26 cellular contexts compared by ENCODE assay signal in the genomic region with DNA sequence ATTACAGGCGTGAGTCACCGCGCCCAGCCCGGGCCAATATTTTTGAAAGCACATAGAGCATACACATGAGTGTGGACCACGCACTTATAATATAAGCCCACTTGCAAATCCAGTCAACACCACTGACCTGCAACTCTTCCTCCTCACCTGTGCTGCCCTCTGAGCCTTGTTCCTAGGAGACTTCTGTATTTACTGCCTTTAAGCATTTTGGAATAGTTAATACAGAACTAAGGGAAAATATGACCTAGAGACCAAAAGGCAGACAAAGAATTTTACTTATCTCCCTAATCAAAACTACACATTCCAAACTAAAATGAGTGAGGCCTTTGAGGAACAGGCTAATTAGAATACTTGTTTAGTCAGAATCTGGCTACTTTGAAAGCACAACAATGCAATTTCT.
"Had no signal": no experiment of that assay in that cellular context is flagged by ENCODE, and none has a peak within 500 bp of the region (broad histone marks: within the 10 kb centered on the region; RNA-seq: fewer than 3 reads in every experiment).

No MANE protein-coding gene starts in this region.

- H3K27me3 ChIP-seq: SJCRH30 had no signal

- H3K27ac ChIP-seq: SJCRH30, VCaP had no signal

- H3K4me3 Mint-ChIP-seq: activated CD8-positive, alpha-beta T cell treated with anti-CD3 and anti-CD28 coated beads for 36 hours; activated naive CD4-positive, alpha-beta T cell treated with anti-CD3 and anti-CD28 coated beads, Interleukin-2, amount 10 ng/mL, durations not matched to agents 7 days and 5 days; activated naive CD8-positive, alpha-beta T cell treated with anti-CD3 and anti-CD28 coated beads for 36 hours; activated T-cell treated with anti-CD3 and anti-CD28 coated beads, Interleukin-2, amount 50 U/mL, for 72 hours had no signal

- H3K36me3 ChIP-seq: SJCRH30 had no signal

- ATAC-seq: activated CD8-positive, alpha-beta T cell treated with anti-CD3 and anti-CD28 coated beads for 36 hours; activated T-cell treated with anti-CD3 and anti-CD28 coated beads, Interleukin-2, amount 50 U/mL, for 72 hours; Panc1; Right ventricle myocardium inferior had no signal

- H3K27ac Mint-ChIP-seq: activated CD8-positive, alpha-beta T cell treated with anti-CD3 and anti-CD28 coated beads for 36 hours; activated naive CD4-positive, alpha-beta T cell treated with anti-CD3 and anti-CD28 coated beads, Interleukin-2, amount 10 ng/mL, durations not matched to agents 7 days and 5 days; activated naive CD8-positive, alpha-beta T cell treated with anti-CD3 and anti-CD28 coated beads for 36 hours; activated T-cell treated with anti-CD3 and anti-CD28 coated beads, Interleukin-2, amount 50 U/mL, for 72 hours; activated T-helper 2 cell treated with anti-CD3 and anti-CD28 coated beads, Interferon-gamma antibody, Interleukin-2, Interleukin-4, amounts not matched to agents 10 μg/mL and 5 μg/mL and 100 μg/mL, durations not matched to agents 14 hours and 24 hours and 36 hours had no signal

- H3K9me3 ChIP-seq: SJCRH30, SK-N-SH had no signal

- H3K4me3 ChIP-seq: SJCRH30 had no signal

- H3K36me3 Mint-ChIP-seq: activated naive CD4-positive, alpha-beta T cell treated with anti-CD3 and anti-CD28 coated beads, Interleukin-2, amount 10 ng/mL, durations not matched to agents 7 days and 5 days; activated naive CD8-positive, alpha-beta T cell treated with anti-CD3 and anti-CD28 coated beads for 36 hours had no signal

- H3K9me3 Mint-ChIP-seq: activated CD8-positive, alpha-beta T cell treated with anti-CD3 and anti-CD28 coated beads for 36 hours; activated naive CD4-positive, alpha-beta T cell treated with anti-CD3 and anti-CD28 coated beads, Interleukin-2, amount 10 ng/mL, durations not matched to agents 7 days and 5 days; activated naive CD8-positive, alpha-beta T cell treated with anti-CD3 and anti-CD28 coated beads for 36 hours; activated T-cell treated with anti-CD3 and anti-CD28 coated beads, Interleukin-2, amount 50 U/mL, for 72 hours; activated T-helper 2 cell treated with anti-CD3 and anti-CD28 coated beads, Interferon-gamma antibody, Interleukin-2, Interleukin-4, amounts not matched to agents 10 μg/mL and 5 μg/mL and 100 μg/mL, durations not matched to agents 14 hours and 24 hours and 36 hours had no signal

- H3K27me3 Mint-ChIP-seq: activated CD8-positive, alpha-beta T cell treated with anti-CD3 and anti-CD28 coated beads for 36 hours; activated naive CD4-positive, alpha-beta T cell treated with anti-CD3 and anti-CD28 coated beads, Interleukin-2, amount 10 ng/mL, durations not matched to agents 7 days and 5 days; activated naive CD8-positive, alpha-beta T cell treated with anti-CD3 and anti-CD28 coated beads for 36 hours had no signal

- DNase-seq: activated CD4-positive, CD25-positive, alpha-beta regulatory T cell; activated CD8-positive, alpha-beta memory T cell treated with anti-CD3 and anti-CD28 coated beads, Interleukin-2, amount 50 U/mL, for 4 hours; activated CD8-positive, alpha-beta T cell treated with anti-CD3 and anti-CD28 coated beads for 36 hours; activated gamma-delta T cell treated with Interleukin-2 at 50 U/mL for 16 hours; activated naive CD4-positive, alpha-beta T cell treated with anti-CD3 and anti-CD28 coated beads, Interleukin-2, amount 10 ng/mL, durations not matched to agents 7 days and 5 days; activated naive CD8-positive, alpha-beta T cell treated with anti-CD3 and anti-CD28 coated beads for 36 hours; activated T-cell treated with anti-CD3 and anti-CD28 coated beads, Interleukin-2, amount 50 U/mL, for 72 hours; anterior cingulate cortex; central memory CD4-positive, alpha-beta T cell; KG1; NCI-H1092; NCI-H1417; NCI-H1930; NCI-H2171; NCI-H226; NCI-H526 treated with DMSO at 0.1 percent for 48 hours; NK-92 treated with Interleukin-12 subunit alpha and Interleukin-12 subunit beta, amount 100 ng/mL, for 24 hours; OCI-M1; RPMI8226; SJCRH30; SK-N-SH; T-helper 1 cell had no signal
